In genomic region chr15:23686466-23687142, GRCh38 we compare ENCODE assay signal across 9 cellular contexts. TPM values are rescaled to one million over a fixed set of nuclear protein-coding genes. Genes with fewer than 3 reads are reported as not detected.
A peak's percentile ranks its signal among the peaks of the same experiment; 100 is the strongest.
DNase-seq lines count a peak whose midpoint lies in the region; ATAC-seq and TF ChIP-seq lines count a peak whose summit lies in the region.
"Had no signal": no experiment of that assay in that cellular context is flagged by ENCODE, and none has a peak within 500 bp of the region (broad histone marks: within the 10 kb centered on the region; RNA-seq: fewer than 3 reads in every experiment).

No MANE protein-coding gene starts in this region.

- no peaks in the 10 kb centered on the region for H4K20me1 ChIP-seq in PC-3 (ENCODE audit: low read length)

- ATAC-seq in T-helper 17 cell: no peak
- ATAC-seq in PC-3: no peak

- H3K4me1 Mint-ChIP-seq in CD14-positive monocyte (no peaks in the 10 kb centered on the region), T-helper 17 cell (peaks cover 2% of the 10 kb centered on the region)
- H3K4me1 Mint-ChIP-seq: naive B cell had no signal

- no peaks in the 10 kb centered on the region for H3K79me2 ChIP-seq in PC-3 (ENCODE audit: low read length)

- H3K27ac ChIP-seq in adrenal gland (peak overlapping the region in 2 of 5 donors; percentile 57 to 79), right atrium auricular region (no peak overlapping the region), prostate gland (peak overlapping the region in 1 of 2 donors; percentile 26), PC-3 (ENCODE audit: low read length) (no peak overlapping the region)

- H3K27ac Mint-ChIP-seq in CD14-positive monocyte (no peak overlapping the region), T-helper 17 cell (no peak overlapping the region)
- H3K27ac Mint-ChIP-seq: naive B cell had no signal

- H3F3A ChIP-seq in PC-3 (ENCODE audit: low read length, unreplicated experiment): no peaks in the 10 kb centered on the region

- TF ChIP-seq CTCF in CD14-positive monocyte (IDR thresholded peaks at IDR 0.05) (no peak), adrenal gland (IDR thresholded peaks at IDR 0.05) (no peak), right atrium auricular region (IDR thresholded peaks at IDR 0.05) (no peak), prostate gland (IDR thresholded peaks at IDR 0.05) (no peak), PC-3 (conservative IDR thresholded peaks at IDR 0.05; ENCODE audit: low read depth, low read length) (no peak)

- no peaks in the 10 kb centered on the region for H3K9me3 ChIP-seq in adrenal gland (replicated peaks in 1 of 3)
- no peaks in the 10 kb centered on the region for H3K9me3 ChIP-seq in right atrium auricular region
- H3K9me3 ChIP-seq in prostate gland: no peaks in the 10 kb centered on the region
- H3K9me3 ChIP-seq in T-helper 17 cell (ENCODE audit: control insufficient read depth, low read length, poor library complexity, severe bottlenecking): no peaks in the 10 kb centered on the region
- H3K9me3 ChIP-seq in PC-3 (ENCODE audit: low read length): peaks cover 4% of the 10 kb centered on the region; the same call in 1 of the 2 replicates

- no peak overlapping the region for H2AFZ ChIP-seq in PC-3 (ENCODE audit: low read length)

- intact Hi-C loops in CD14-positive monocyte (cut with micrococcal nuclease) (no loop called here), adrenal gland (cut with DNase I) (no loop called here), prostate gland (cut with DNase I) (no loop called here), PC-3 (cut with micrococcal nuclease) (no loop called here)

- no peak overlapping the region for H3K4me2 ChIP-seq in PC-3 (ENCODE audit: low read length)

- H3K9me2 ChIP-seq in PC-3 (replicated peaks; ENCODE audit: low read length): no peaks in the 10 kb centered on the region

- H3K27me3 ChIP-seq in adrenal gland (no peaks in the 10 kb centered on the region), right atrium auricular region (no peaks in the 10 kb centered on the region), prostate gland (replicated peaks; ENCODE audit: insufficient read depth) (no peaks in the 10 kb centered on the region), PC-3 (ENCODE audit: low read length) (no peaks in the 10 kb centered on the region)

- POLR2A ChIA-PET in PC-3 (lab: Charles Lee; ENCODE audit: unreplicated experiment): no interaction called here

- H3K36me3 Mint-ChIP-seq in CD14-positive monocyte (no peaks in the 10 kb centered on the region), T-helper 17 cell (ENCODE audit: low read depth) (no peaks in the 10 kb centered on the region)
- H3K36me3 Mint-ChIP-seq: naive B cell had no signal

- DNase-seq in CD14-positive monocyte (ENCODE audit: low spot score): no peak
- DNase-seq in adrenal gland: peak in 2 of 7 donors; percentile 3 to 8
- no peak for DNase-seq in right atrium auricular region (ENCODE audit: low spot score)
- no peak for DNase-seq in prostate gland (ENCODE audit: low spot score)
- DNase-seq in T-helper 17 cell: no peak
- DNase-seq in RPMI8226: no peak
- DNase-seq in PC-3: no peak
- no peak for DNase-seq in NCI-H2029 treated with DMSO at 0.1 percent for 48 hours (lab: John Stamatoyannopoulos, UW)
- DNase-seq: naive B cell had no signal

- peak overlapping the region; percentile 55 to 56 for H3K4me3 Mint-ChIP-seq in CD14-positive monocyte
- H3K4me3 Mint-ChIP-seq in T-helper 17 cell: no peak overlapping the region
- H3K4me3 Mint-ChIP-seq: naive B cell had no signal

- peaks cover 8 to 49% (median 13%) of the 10 kb centered on the region in 7 donors for H3K9me3 Mint-ChIP-seq in CD14-positive monocyte

- H3K4me3 ChIP-seq in adrenal gland (peak overlapping the region in 3 of 4 donors; percentile 3 to 71 (median 26)), right atrium auricular region (peak overlapping the region; percentile 46 to 56), prostate gland (peak overlapping the region; percentile 45 to 51), PC-3 (ENCODE audit: low read length) (no peak overlapping the region)

- peaks cover 3 to 8% (median 3%) of the 10 kb centered on the region in 3 donors for H3K27me3 Mint-ChIP-seq in CD14-positive monocyte (ENCODE audit: low read depth in 3 of 3)
- no peaks in the 10 kb centered on the region for H3K27me3 Mint-ChIP-seq in T-helper 17 cell
- H3K27me3 Mint-ChIP-seq: naive B cell had no signal

- peaks cover 0 to 3% of the 10 kb centered on the region in 2 donors for H3K4me1 ChIP-seq in adrenal gland (replicated peaks in 1 of 2)
- no peaks in the 10 kb centered on the region for H3K4me1 ChIP-seq in right atrium auricular region
- H3K4me1 ChIP-seq in prostate gland (replicated peaks): no peaks in the 10 kb centered on the region
- no peaks in the 10 kb centered on the region for H3K4me1 ChIP-seq in PC-3 (ENCODE audit: insufficient read depth, low read length)

- TF ChIP-seq POLR2A in adrenal gland (IDR thresholded peaks at IDR 0.05): no peak
- no peak for TF ChIP-seq POLR2A in prostate gland (IDR thresholded peaks at IDR 0.05)

- CTCF ChIA-PET in PC-3 (lab: Charles Lee): no interaction called here

- H3K9ac ChIP-seq in PC-3 (ENCODE audit: low read length): no peak overlapping the region

- 33 to 52% (median 43%) methylated on average over 7 to 57 of the region's 57 CpGs for WGBS in adrenal gland, 4 donors
- WGBS in prostate gland: 32% methylated on average over 47 of the region's 57 CpGs

- no peaks in the 10 kb centered on the region for H3K36me3 ChIP-seq in adrenal gland (replicated peaks in 1 of 2)
- H3K36me3 ChIP-seq in right atrium auricular region: no peaks in the 10 kb centered on the region
- H3K36me3 ChIP-seq in prostate gland: no peaks in the 10 kb centered on the region
- H3K36me3 ChIP-seq in PC-3 (ENCODE audit: low read depth, low read length): no peaks in the 10 kb centered on the region

- no TSS peak for BruUV-seq in PC-3 (replicated peaks; lab: Mats Ljungman, UMichigan)

RNA-seq across cellular contexts. Expression of gene NDN, which starts 0.5 kb away (rescaled TPM):
- polyA plus RNA-seq in CD14-positive monocyte (1 to 10 TPM in 1 of 2 donors, under 1 TPM in 1; 0.56 to 4.3 TPM), adrenal gland (10 to 100 TPM; 19.3 to 49.4 (median 49.1) TPM)
- total RNA-seq in adrenal gland (100 to 1,000 TPM in 5 of 8 donors, 10 to 100 TPM in 3; 65.7 to 230 (median 138) TPM), right atrium auricular region (10 to 100 TPM; 51.6 to 72.2 TPM), prostate gland (100 to 1,000 TPM in 1 of 2 donors, 10 to 100 TPM in 1; 46.9 to 121 TPM), T-helper 17 cell (not detected), PC-3 (2014; rRNA removed) (not detected in 2 replicates)

RNA-seq across cellular contexts. Expression of gene MAGEL2, which starts 38.9 kb away (rescaled TPM):
- polyA plus RNA-seq in CD14-positive monocyte (not detected), adrenal gland (under 1 TPM; 0.24 to 0.51 (median 0.32) TPM)
- total RNA-seq in adrenal gland (under 1 TPM in 6 of 8 donors, not detected in 2; 0.12 to 0.70 (median 0.33) TPM), right atrium auricular region (under 1 TPM; 0.15 to 0.16 TPM), prostate gland (1 to 10 TPM in 1 of 2 donors, under 1 TPM in 1; 0.82 to 3.1 TPM), T-helper 17 cell (not detected), PC-3 (2014; rRNA removed) (not detected in 2 replicates)

Comparison
In these comparisons a context has a peak if more than half of its experiments do, and no peak if none do; other contexts are left out.
1. RNA of gene NDN, which starts 0.5 kb away (total RNA-seq): 65.7 to 230 TPM in adrenal gland, 46.9 to 121 TPM in prostate gland and 51.6 to 72.2 TPM in right atrium auricular region; not detected in T-helper 17 cell and not detected in PC-3; every median in the first group is over 10 times any median in the second.